1 cellular context compared by ENCODE assay signal in genomic region chr1:151398691-151399065, GRCh38.
TF ChIP-seq lines count a peak whose summit lies in the region.

No MANE protein-coding gene starts in this region.

TF ChIP-seq in IMR-90, 13 proteins besides CTCF, POLR2A, EP300 and RAD21 (continued from another document):
- TF ChIP-seq NFE2L2 (IDR thresholded peaks at IDR 0.05; ENCODE audit: low read depth, low read length) (no peak), CHD1 (IDR thresholded peaks at IDR 0.05; ENCODE audit: low read depth, low read length) (no peak), FOS (IDR thresholded peaks at IDR 0.05; ENCODE audit: low read depth, low read length) (no peak), CEBPB (IDR thresholded peaks at IDR 0.05; ENCODE audit: low read depth, low read length) (no peak), ELK1 (IDR thresholded peaks at IDR 0.05; ENCODE audit: borderline replicate concordance, low read depth, low read length) (no peak), MXI1 (IDR thresholded peaks at IDR 0.05; ENCODE audit: borderline replicate concordance, low read depth, low read length) (no peak), BHLHE40 (IDR thresholded peaks at IDR 0.05; ENCODE audit: low read depth, low read length) (no peak), RFX5 (IDR thresholded peaks at IDR 0.05; ENCODE audit: low read depth, low read length) (no peak), SMC3 (IDR thresholded peaks at IDR 0.05; ENCODE audit: low read depth, low read length) (no peak), RCOR1 (IDR thresholded peaks at IDR 0.05; ENCODE audit: insufficient replicate concordance, low read length) (no peak), MAFK (IDR thresholded peaks at IDR 0.05; ENCODE audit: low read depth, low read length) (no peak), MAZ (IDR thresholded peaks at IDR 0.05; ENCODE audit: borderline replicate concordance, low read depth, low read length) (no peak)
